In genomic region chr11:34148504-34149165, GRCh38 we compare ENCODE assay signal across 16 cellular contexts. TPM values are rescaled to one million over a fixed set of nuclear protein-coding genes. Genes with fewer than 3 reads are reported as not detected.
DNase-seq lines count a peak whose midpoint lies in the region; TF ChIP-seq lines count a peak whose summit lies in the region.
"Had no signal": no experiment of that assay in that cellular context is flagged by ENCODE, and none has a peak within 500 bp of the region (broad histone marks: within the 10 kb centered on the region; RNA-seq: fewer than 3 reads in every experiment).

No MANE protein-coding gene starts in this region.

- intact Hi-C loops in posterior vena cava (cut with DNase I): no loop called here

- no peak for TF ChIP-seq CTCF in RWPE1 (conservative IDR thresholded peaks at IDR 0.05; ENCODE audit: low read depth)

- H3K36me3 ChIP-seq in HUES6 (ENCODE audit: control insufficient read depth, insufficient read depth, low read length): peaks cover 94% of the 10 kb centered on the region

- peaks cover 4% of the 10 kb centered on the region; the same call in 1 of the 2 replicates for H3K4me1 ChIP-seq in HUES6 (ENCODE audit: control insufficient read depth, insufficient read depth, low read length)
- H3K4me1 ChIP-seq: foreskin keratinocyte had no signal

- H3K27ac ChIP-seq in HUES6 (ENCODE audit: low read depth, low read length) (no peak overlapping the region), RWPE1 (peak overlapping the region; percentile 11; the same call in 1 of the 2 replicates)
- H3K27ac ChIP-seq: coronary artery, foreskin keratinocyte, KMS-11 had no signal

- peak overlapping the region; percentile 17 for H3K9ac ChIP-seq in HUES6 (ENCODE audit: low read length)
- H3K9ac ChIP-seq: KMS-11 had no signal

- POLR2A ChIA-PET in RWPE1 (lab: Yijun Ruan, JAX; ENCODE audit: low non-redundant PET): no interaction called here

- no peak overlapping the region for H3K4me3 ChIP-seq in HUES6 (ENCODE audit: low read depth, low read length)
- H3K4me3 ChIP-seq: coronary artery, smooth muscle cell had no signal

- H3K27me3 ChIP-seq in HUES6 (ENCODE audit: control insufficient read depth, insufficient read depth, low read length): no peaks in the 10 kb centered on the region
- H3K27me3 ChIP-seq: BE2C, foreskin keratinocyte had no signal

- DNase-seq in RWPE1 (ENCODE audit: low spot score): no peak
- peak; percentile 87 for DNase-seq in islet precursor cell
- peak; percentile 69 for DNase-seq in posterior vena cava (ENCODE audit: low spot score)
- no peak for DNase-seq in NCI-H2107 treated with DMSO at 0.1 percent for 48 hours (lab: John Stamatoyannopoulos, UW; ENCODE audit: unreplicated experiment)
- no peak for DNase-seq in SW 1271 (lab: John Stamatoyannopoulos, UW)
- DNase-seq in D341Med (ENCODE audit: low spot score): no peak
- DNase-seq in T1000 (lab: John Stamatoyannopoulos, UW): no peak
- DNase-seq: activated CD4-positive, alpha-beta T cell treated with anti-CD3 and anti-CD28 coated beads, Interleukin-2, amount 50 U/mL, for 48 hours; BE2C; foreskin keratinocyte; stimulated activated CD4-positive, alpha-beta T cell treated with anti-CD3 and anti-CD28 coated beads, Interleukin-4, amount 100 ng/mL, for 24 hours; T-cell had no signal

- H3K9me3 ChIP-seq in HUES6 (ENCODE audit: control insufficient read depth, insufficient read depth, low read depth, low read length): no peaks in the 10 kb centered on the region
- H3K9me3 ChIP-seq: BE2C had no signal

- CTCF ChIA-PET in RWPE1 (lab: Yijun Ruan, JAX): no interaction called here

RNA-seq across cellular contexts. Expression of gene NAT10, which starts 43.2 kb away (rescaled TPM):
- total RNA-seq in posterior vena cava: 10 to 100 TPM; 30.9 to 34.7 TPM

Comparison
In these comparisons a context has a peak if more than half of its experiments do, and no peak if none do; other contexts are left out.
1. DNase-seq: peak in islet precursor cell (single experiment) and posterior vena cava (single experiment); none in RWPE1 (single experiment), NCI-H2107 treated with DMSO at 0.1 percent for 48 hours (single experiment), SW 1271 (0 of 2), D341Med (single experiment) and T1000 (single experiment).